ENCODE assay signal across 7 cellular contexts in genomic region chr9:83458530-83458929, GRCh38.
"Had no signal": no experiment of that assay in that cellular context is flagged by ENCODE, and none has a peak within 500 bp of the region (broad histone marks: within the 10 kb centered on the region; RNA-seq: fewer than 3 reads in every experiment).

No MANE protein-coding gene starts in this region.

- ATAC-seq: K562 had no signal

- FAIRE-seq: HTR-8/SVneo, K562 had no signal

- H3K4me2 ChIP-seq: KMS-11 had no signal

- H3K4me3 ChIP-seq: K562 had no signal

- H3K9ac ChIP-seq: KMS-11 had no signal

- DNase-seq: IMR-90, KBM-7, KG1 had no signal

- H3K27ac ChIP-seq: HL-60, KMS-11 had no signal
